15 cellular contexts compared by ENCODE assay signal in the genomic region with DNA sequence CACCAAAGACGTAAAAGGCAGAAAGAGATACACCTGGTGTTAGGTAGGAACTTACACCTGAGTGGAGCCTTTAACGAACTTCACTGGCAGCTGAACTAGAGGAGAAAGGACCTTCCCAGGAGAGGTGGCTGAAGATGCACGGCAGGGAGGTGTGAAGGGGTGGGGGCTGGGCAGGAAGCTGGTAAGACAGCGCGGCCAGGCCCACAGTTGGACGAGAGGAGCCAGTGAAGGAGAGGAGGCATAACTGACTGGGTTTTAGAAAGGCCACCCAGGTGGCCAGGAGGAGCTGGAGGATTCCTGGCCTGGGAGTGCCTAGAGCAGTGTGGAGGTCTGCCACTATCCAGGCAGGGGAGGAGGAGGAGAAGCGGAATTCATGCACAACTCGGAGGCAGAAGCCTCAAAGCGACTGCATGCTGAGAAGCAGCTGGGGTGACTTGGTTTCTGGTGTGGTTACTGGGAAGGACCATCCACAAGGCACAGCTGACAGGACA. TPM values are rescaled to one million over a fixed set of nuclear protein-coding genes. Genes with fewer than 3 reads are reported as not detected.
DNase-seq lines count a peak whose midpoint lies in the region; TF ChIP-seq lines count a peak whose summit lies in the region.
"Had no signal": no experiment of that assay in that cellular context is flagged by ENCODE, and none has a peak within 500 bp of the region (broad histone marks: within the 10 kb centered on the region; RNA-seq: fewer than 3 reads in every experiment).

No MANE protein-coding gene starts in this region.

- no peak overlapping the region for H4K5ac ChIP-seq in H9 (ENCODE audit: insufficient read length, low read depth, low read length)

- H3K9me3 ChIP-seq in H9 (ENCODE audit: control insufficient read depth, low read depth, low read length) (peaks cover 15% of the 10 kb centered on the region), colonic mucosa (no peaks in the 10 kb centered on the region), mesenchymal stem cell (ENCODE audit: control insufficient read depth, low read length) (peaks cover 14% of the 10 kb centered on the region), stomach (peaks cover 4 to 16% (median 12%) of the 10 kb centered on the region in 4 donors), prostate gland (no peaks in the 10 kb centered on the region)
- H3K9me3 ChIP-seq: BE2C had no signal

- H3K4ac ChIP-seq in H9 (ENCODE audit: low read depth, low read length) (no peak overlapping the region), mesenchymal stem cell (ENCODE audit: low read depth in 1 of 2, low read length in 2 of 2) (no peak overlapping the region)

- no peak overlapping the region for H3K27ac ChIP-seq in H9 (ENCODE audit: insufficient read length, low read depth, low read length)
- no peak overlapping the region for H3K27ac ChIP-seq in colonic mucosa
- no peak overlapping the region for H3K27ac ChIP-seq in mesenchymal stem cell (ENCODE audit: low read length, poor library complexity, severe bottlenecking)
- H3K27ac ChIP-seq in stomach: no peak overlapping the region
- no peak overlapping the region for H3K27ac ChIP-seq in prostate gland
- H3K27ac ChIP-seq: Peyer's patch had no signal

- no peak overlapping the region for H3K23ac ChIP-seq in H9 (ENCODE audit: insufficient read length, low read depth, low read length)
- H3K23ac ChIP-seq in mesenchymal stem cell (ENCODE audit: low read length in 2 of 2): no peak overlapping the region

- H3K36me3 Mint-ChIP-seq in H9 (ENCODE audit: insufficient read depth in 1 of 3, low read depth in 3 of 3): peaks cover 35 to 60% (median 36%) of the 10 kb centered on the region in 3 experiments

- H2BK15ac ChIP-seq in H9 (ENCODE audit: low read depth, low read length) (no peak overlapping the region), mesenchymal stem cell (ENCODE audit: low read depth, poor library complexity, severe bottlenecking) (no peak overlapping the region)

- TF ChIP-seq POLR2A in stomach (IDR thresholded peaks at IDR 0.05): no peak
- no peak for TF ChIP-seq POLR2A in prostate gland (IDR thresholded peaks at IDR 0.05)

- peaks cover 8 to 12% of the 10 kb centered on the region in 2 experiments for H3K4me1 Mint-ChIP-seq in H9

- no peak overlapping the region for H2BK20ac ChIP-seq in H9 (ENCODE audit: low read depth, low read length, poor library complexity, severe bottlenecking)

- H3K79me1 ChIP-seq in H9 (ENCODE audit: insufficient read depth, low read depth, low read length, poor library complexity, severe bottlenecking): no peaks in the 10 kb centered on the region
- H3K79me1 ChIP-seq in mesenchymal stem cell (replicated peaks; ENCODE audit: low read length, poor library complexity, severe bottlenecking): no peaks in the 10 kb centered on the region

- H3K18ac ChIP-seq in H9 (ENCODE audit: insufficient read length, low read depth, low read length): no peak overlapping the region
- H3K18ac ChIP-seq in mesenchymal stem cell (ENCODE audit: low read depth in 1 of 2, low read length in 2 of 2): no peak overlapping the region

- H3K9ac ChIP-seq in H9 (ENCODE audit: extremely low read depth, insufficient read length, low read length): no peak overlapping the region
- no peak overlapping the region for H3K9ac ChIP-seq in colonic mucosa (ENCODE audit: low read depth in 2 of 2, low read length in 2 of 2)
- H3K9ac ChIP-seq in mesenchymal stem cell (ENCODE audit: low read length): no peak overlapping the region

- H3K27me3 ChIP-seq in H9 (ENCODE audit: insufficient read depth, low read length): no peaks in the 10 kb centered on the region
- H3K27me3 ChIP-seq in colonic mucosa: no peaks in the 10 kb centered on the region
- H3K27me3 ChIP-seq in mesenchymal stem cell (ENCODE audit: control insufficient read depth in 1 of 2, insufficient read depth in 1 of 2, low read length in 2 of 2): no peaks in the 10 kb centered on the region
- no peaks in the 10 kb centered on the region for H3K27me3 ChIP-seq in stomach
- no peaks in the 10 kb centered on the region for H3K27me3 ChIP-seq in prostate gland (replicated peaks; ENCODE audit: insufficient read depth)
- H3K27me3 ChIP-seq: BE2C, Peyer's patch had no signal

- no peak for TF ChIP-seq CTCF in H9 (conservative IDR thresholded peaks at IDR 0.05)
- no peak for TF ChIP-seq CTCF in colonic mucosa (IDR thresholded peaks at IDR 0.05)
- TF ChIP-seq CTCF in stomach (IDR thresholded peaks at IDR 0.05): no peak
- no peak for TF ChIP-seq CTCF in prostate gland (IDR thresholded peaks at IDR 0.05)

- H2BK12ac ChIP-seq in H9 (ENCODE audit: insufficient read length, low read depth, low read length): no peak overlapping the region
- no peak overlapping the region for H2BK12ac ChIP-seq in mesenchymal stem cell (ENCODE audit: low read length in 2 of 2)

- TF ChIP-seq EP300 in stomach (IDR thresholded peaks at IDR 0.05): no peak

- H3K9me3 Mint-ChIP-seq in H9: peaks cover 24 to 25% of the 10 kb centered on the region in 2 experiments

- H3K56ac ChIP-seq in H9 (ENCODE audit: insufficient read length, low read depth, low read length): no peak overlapping the region

- H3K14ac ChIP-seq in H9 (ENCODE audit: insufficient read depth, low read length) (no peak overlapping the region; the same call in 1 of the 2 replicates), mesenchymal stem cell (ENCODE audit: low read length in 2 of 2) (no peak overlapping the region)

- H3K4me2 ChIP-seq in H9 (ENCODE audit: insufficient read depth, insufficient read length, low read length) (no peak overlapping the region), mesenchymal stem cell (ENCODE audit: low read length, poor library complexity, severe bottlenecking) (no peak overlapping the region)

- H4K91ac ChIP-seq in H9 (ENCODE audit: insufficient read length, low read depth, low read length): no peak overlapping the region
- peak overlapping the region; percentile 30 for H4K91ac ChIP-seq in mesenchymal stem cell (ENCODE audit: low read length)

- H3K4me3 ChIP-seq in colonic mucosa (no peak overlapping the region), mesenchymal stem cell (ENCODE audit: insufficient read depth in 1 of 2, low read depth in 1 of 2, low read length in 2 of 2) (peak overlapping the region in 1 of 2 experiments; percentile 0), stomach (no peak overlapping the region), prostate gland (no peak overlapping the region)
- H3K4me3 ChIP-seq: HAP-1, Peyer's patch had no signal

- H2AK5ac ChIP-seq in H9 (ENCODE audit: insufficient read length, low read length) (no peak overlapping the region), mesenchymal stem cell (ENCODE audit: low read length, severe bottlenecking) (no peak overlapping the region)

- no peaks in the 10 kb centered on the region for H4K20me1 ChIP-seq in H9 (ENCODE audit: control insufficient read depth, insufficient read depth, insufficient read length)

- intact Hi-C loops in colonic mucosa (cut with DNase I) (no loop called here), stomach (cut with DNase I; ENCODE audit: low total_unique reads) (no loop called here), prostate gland (cut with DNase I) (no loop called here)

- H3K27me3 Mint-ChIP-seq in H9 (ENCODE audit: low read depth): peaks cover 3% of the 10 kb centered on the region

- H4K8ac ChIP-seq in H9 (replicated peaks; ENCODE audit: insufficient read length, low read depth, low read length) (no peak overlapping the region), mesenchymal stem cell (ENCODE audit: low read length) (no peak overlapping the region)

- H3K27ac Mint-ChIP-seq in H9: peak overlapping the region in 1 of 3 experiments; percentile 42; a peak in 2 of 7 replicates
- H3K27ac Mint-ChIP-seq: CD8-positive, alpha-beta T cell had no signal

- H3K4me1 ChIP-seq in H9 (ENCODE audit: insufficient read depth, low read length) (peaks cover 3% of the 10 kb centered on the region; the same call in 1 of the 2 replicates), colonic mucosa (no peaks in the 10 kb centered on the region), mesenchymal stem cell (ENCODE audit: control insufficient read depth, insufficient read depth, low read depth, low read length) (peaks cover 5% of the 10 kb centered on the region), stomach (no peaks in the 10 kb centered on the region), prostate gland (replicated peaks) (no peaks in the 10 kb centered on the region)
- H3K4me1 ChIP-seq: BE2C, HAP-1, Peyer's patch had no signal

- H2BK120ac ChIP-seq in H9 (ENCODE audit: low read depth, low read length, poor library complexity, severe bottlenecking): no peak overlapping the region
- H2BK120ac ChIP-seq in mesenchymal stem cell (ENCODE audit: low read depth, low read length): no peak overlapping the region

- H3K79me2 ChIP-seq in H9 (ENCODE audit: insufficient read depth, low read length): no peaks in the 10 kb centered on the region

- no peaks in the 10 kb centered on the region for H3K23me2 ChIP-seq in H9 (ENCODE audit: insufficient read length, low read depth, low read length, poor library complexity, severe bottlenecking)

- no CpG with 5 or more reads among the region's 9 CpGs for WGBS in H9 (ENCODE audit: extremely low coverage, insufficient read length, low lambda C conversion rate)
- 64% methylated on average over 9 of the region's 9 CpGs for WGBS in mesenchymal stem cell
- 74 to 84% (median 79%) methylated on average over 9 of the region's 9 CpGs for WGBS in stomach, 5 donors
- WGBS in prostate gland: 71% methylated on average over 9 of the region's 9 CpGs

- peak; percentile 30 for DNase-seq in H9
- DNase-seq in colonic mucosa: peak; percentile 5
- DNase-seq in mesenchymal stem cell: no peak
- DNase-seq in stomach: peak; percentile 19
- no peak for DNase-seq in EL
- DNase-seq in NCI-H69 (lab: John Stamatoyannopoulos, UW): no peak
- DNase-seq in prostate gland (ENCODE audit: low spot score): no peak
- DNase-seq: BE2C, NCI-H1417, NCI-H1930, NCI-H510A, SHP77 treated with DMSO at 0.1 percent for 48 hours had no signal

- H3K4me3 Mint-ChIP-seq in H9: no peak overlapping the region
- H3K4me3 Mint-ChIP-seq: CD8-positive, alpha-beta T cell had no signal

- H3K36me3 ChIP-seq in colonic mucosa: no peaks in the 10 kb centered on the region
- H3K36me3 ChIP-seq in mesenchymal stem cell (ENCODE audit: control insufficient read depth in 1 of 2, insufficient read depth in 2 of 2, low read depth in 1 of 2, low read length in 2 of 2): peaks cover 0 to 19% of the 10 kb centered on the region in 2 experiments
- peaks cover 0 to 65% (median 46%) of the 10 kb centered on the region in 4 donors for H3K36me3 ChIP-seq in stomach
- no peaks in the 10 kb centered on the region for H3K36me3 ChIP-seq in prostate gland
- H3K36me3 ChIP-seq: BE2C, HAP-1 had no signal

- H2AFZ ChIP-seq in H9 (ENCODE audit: low read length) (no peak overlapping the region), mesenchymal stem cell (ENCODE audit: low read depth, low read length) (no peak overlapping the region)

- H2BK5ac ChIP-seq in H9 (ENCODE audit: insufficient read length, low read length) (no peak overlapping the region), mesenchymal stem cell (ENCODE audit: low read depth, low read length, poor library complexity, severe bottlenecking) (no peak overlapping the region)

- no peak overlapping the region for H3T11ph ChIP-seq in H9 (ENCODE audit: low read length)

RNA-seq across cellular contexts. Expression of a gene that starts 51.9 kb away (rescaled TPM):
- 35.5 and 37.3 TPM in 2 replicates for total RNA-seq in H9 (2021)
- total RNA-seq in colonic mucosa: 10 to 100 TPM; 27.6 to 33.1 TPM
- 39.9 TPM for polyA plus RNA-seq in mesenchymal stem cell (2013, experiment 1 of 2)
- polyA plus RNA-seq in mesenchymal stem cell (2013, experiment 2 of 2): 39.6 TPM
- total RNA-seq in stomach: 10 to 100 TPM; 27.7 to 81.7 (median 43.6) TPM
- polyA plus RNA-seq in stomach: 10 to 100 TPM; 15.4 to 23.5 (median 18.0) TPM
- 100 to 1,000 TPM in 1 of 2 donors, 10 to 100 TPM in 1; 32.2 to 131 TPM for total RNA-seq in prostate gland

Comparison
In these comparisons a context has a peak if more than half of its experiments do, and no peak if none do; other contexts are left out.
1. DNase-seq: peak in H9 (single experiment), colonic mucosa (single experiment) and stomach (single experiment); none in mesenchymal stem cell (single experiment), EL (single experiment), NCI-H69 (single experiment) and prostate gland (single experiment).